In the genomic region with DNA sequence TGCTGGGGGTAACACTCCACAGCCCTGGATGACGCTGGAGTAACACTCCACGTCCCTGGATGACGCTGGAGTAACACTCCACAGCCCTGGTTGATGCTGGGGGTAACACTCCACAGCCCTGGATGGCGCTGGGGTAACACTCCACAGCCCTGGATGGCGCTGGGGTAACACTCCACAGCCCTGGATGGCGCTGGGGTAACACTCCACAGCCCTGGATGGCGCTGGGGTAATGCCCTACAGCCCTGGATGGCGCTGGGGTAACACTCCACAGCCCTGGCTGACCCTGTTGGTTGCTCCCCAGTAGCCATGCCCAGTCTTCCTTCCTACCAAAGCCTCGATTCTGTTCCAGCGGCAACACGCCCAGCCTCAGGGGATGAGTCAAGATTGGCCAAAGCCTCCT, we compare ENCODE assay signal across 8 cellular contexts. TPM values are rescaled to one million over a fixed set of nuclear protein-coding genes. Genes with fewer than 3 reads are reported as not detected.
A peak's percentile ranks its signal among the peaks of the same experiment; 100 is the strongest.
DNase-seq lines count a peak whose midpoint lies in the region; ATAC-seq and TF ChIP-seq lines count a peak whose summit lies in the region.
"Not testable (repeated sequence)": the region's sequence is repeated elsewhere in the genome, so short reads cannot be mapped to it uniquely, and the experiment has no call there.

No MANE protein-coding gene starts in this region.

- intact Hi-C loops in mammary epithelial cell (cut with micrococcal nuclease); mucosa of descending colon (cut with DNase I, micrococcal nuclease): not testable (repeated sequence)
- intact Hi-C loops in Right ventricle myocardium inferior (cut with DNase I): loop anchor here (5.0 kb wide), 1 partner anchor 253 kb away; no protein-coding TSS in a partner anchor

- not testable (repeated sequence) for H3K36me3 ChIP-seq in mammary epithelial cell (ENCODE audit: insufficient read depth, low read length); mucosa of descending colon (ENCODE audit: low read depth)

- peak; percentile 43 for DNase-seq in ACHN
- DNase-seq in HK-2 (ENCODE audit: unreplicated experiment): peak; percentile 34
- DNase-seq in T-helper 9 cell: peak; percentile 23
- DNase-seq in mammary epithelial cell: peak; percentile 54
- peak; percentile 77 for DNase-seq in Right ventricle myocardium inferior (ENCODE audit: missing footprints)
- DNase-seq in mucosa of descending colon: not testable (repeated sequence)
- DNase-seq in stimulated activated CD4-positive, alpha-beta T cell treated with anti-CD3 and anti-CD28 coated beads, Interleukin-2, amount 100 ng/mL, for 4 hours (ENCODE audit: low read depth): peak; percentile 16

- not testable (repeated sequence) for H3K9ac ChIP-seq in mammary epithelial cell (ENCODE audit: insufficient read depth, low read length)

- not testable (repeated sequence) for BruUV-seq in mammary epithelial cell (replicated peaks; lab: Mats Ljungman, UMichigan)

- WGBS in mammary epithelial cell (ENCODE audit: low coverage, missing lambda C conversion rate): 74% methylated on average over 10 of the region's 11 CpGs

- dilution Hi-C loops in mammary epithelial cell (cut with HindIII; ENCODE audit: low sequenced_read_pairs): not testable (repeated sequence)

- peak; percentile 83 for ATAC-seq in GM18909 (IDR thresholded peaks at IDR 0.05; ENCODE audit: poor library complexity, unreplicated experiment)
- ATAC-seq in Right ventricle myocardium inferior: peak; percentile 74
- peak; percentile 40 for ATAC-seq in mucosa of descending colon

- not testable (repeated sequence) for TF ChIP-seq CTCF in mammary epithelial cell (conservative IDR thresholded peaks at IDR 0.05 in 1 of 2, IDR thresholded peaks at IDR 0.05 in 1 of 2; ENCODE audit: extremely low read depth in 1 of 2, insufficient read depth in 1 of 2, low read depth in 1 of 2, low read length in 2 of 2); mucosa of descending colon (IDR thresholded peaks at IDR 0.05)

- in situ Hi-C loops in ACHN (cut with HindIII; ENCODE audit: low pct_ligation_motif_present, low pct_unique_long_range_greater_than_20kb, low sequenced_read_pairs): not testable (repeated sequence)
- in situ Hi-C loops in mammary epithelial cell (cut with MboI; ENCODE audit: low sequenced_read_pairs in 2 of 2): loop anchor here in 1 of 2 donors (25.0 kb wide), 1 partner anchor 298 kb away; no protein-coding TSS in a partner anchor

- not testable (repeated sequence) for H4K20me1 ChIP-seq in mammary epithelial cell (ENCODE audit: insufficient read depth, low read length)

- CTCF ChIA-PET in mammary epithelial cell (lab: Charles Lee; ENCODE audit: low non-redundant PET): not testable (repeated sequence)

- H3K4me3 ChIP-seq in mammary epithelial cell (replicated peaks in 1 of 3; ENCODE audit: insufficient read depth in 1 of 3, low read depth in 2 of 3, low read length in 3 of 3); mucosa of descending colon: not testable (repeated sequence)

- not testable (repeated sequence) for H3K27ac ChIP-seq in mammary epithelial cell (ENCODE audit: insufficient read depth, low read depth, low read length)

- H2AFZ ChIP-seq in mammary epithelial cell (ENCODE audit: low read depth, low read length): not testable (repeated sequence)

- H3K9me3 ChIP-seq in mammary epithelial cell (replicated peaks; ENCODE audit: insufficient read depth, low read length); mucosa of descending colon: not testable (repeated sequence)

- peaks cover 13% of the 10 kb centered on the region for H3K4me1 ChIP-seq in mammary epithelial cell (ENCODE audit: insufficient read depth, low read length)
- H3K4me1 ChIP-seq in mucosa of descending colon (ENCODE audit: low read depth): not testable (repeated sequence)

- not testable (repeated sequence) for H3K27me3 ChIP-seq in mammary epithelial cell (ENCODE audit: insufficient read depth, low read length)

- H3K79me2 ChIP-seq in mammary epithelial cell (ENCODE audit: insufficient read depth, low read length): not testable (repeated sequence)

- not testable (repeated sequence) for H3K4me2 ChIP-seq in mammary epithelial cell (ENCODE audit: insufficient read depth, low read depth, low read length)

RNA-seq across cellular contexts. Expression of a gene that starts 4.7 kb away (rescaled TPM):
- under 1 TPM; 0.33 to 0.54 TPM for total RNA-seq in mammary epithelial cell
- 0.02 TPM for polyA plus RNA-seq in mammary epithelial cell
- not detected for polyA minus RNA-seq in mammary epithelial cell
- total RNA-seq in Right ventricle myocardium inferior: 22.5 TPM
- total RNA-seq in mucosa of descending colon: 1 to 10 TPM in 1 of 3 donors, under 1 TPM in 2; 0.17 to 2.7 (median 0.43) TPM

RNA-seq across cellular contexts. Expression of a gene that starts 41.4 kb away (rescaled TPM):
- 10 to 100 TPM; 17.5 to 31.7 TPM for total RNA-seq in mammary epithelial cell
- polyA plus RNA-seq in mammary epithelial cell: 7.4 TPM
- polyA minus RNA-seq in mammary epithelial cell: 7.1 TPM
- total RNA-seq in Right ventricle myocardium inferior: 20.5 TPM
- 10 to 100 TPM; 21.8 to 32.8 (median 28.5) TPM for total RNA-seq in mucosa of descending colon
